1 cellular context compared by ENCODE assay signal in genomic region chr14:34982421-34983147, GRCh38.
TF ChIP-seq lines count a peak whose summit lies in the region.

Gene SRP54, plus strand, starts transcription at chr14:34982992. Its CDS starts 13,718 bp downstream, at chr14:34996710.

TF ChIP-seq in K562, 482 proteins besides CTCF, POLR2A, EP300 and RAD21 (continued from another document and continues in another):
- TF ChIP-seq ZNF280A (IDR thresholded peaks at IDR 0.05; ENCODE audit: low read depth, partially characterized antibody) (no peak), MBD2 (IDR thresholded peaks at IDR 0.05; ENCODE audit: borderline replicate concordance, low read depth) (peak; percentile 65; the same call in 1 of the 2 replicates), PKNOX1 (IDR thresholded peaks at IDR 0.05) (peak; percentile 80), MTA1 (IDR thresholded peaks at IDR 0.05; ENCODE audit: borderline replicate concordance) (no peak), THRA (IDR thresholded peaks at IDR 0.05) (no peak), E2F6 (IDR thresholded peaks at IDR 0.05; ENCODE audit: borderline replicate concordance in 1 of 2, extremely low read depth in 1 of 2, insufficient read depth in 1 of 2, insufficient read length in 1 of 2, low read depth in 1 of 2, low read length in 1 of 2, poor library complexity in 1 of 2, severe bottlenecking in 1 of 2) (peak; percentile 43 to 82), GABPA (tag; conservative IDR thresholded peaks at IDR 0.05; ENCODE audit: low read depth) (peak; percentile 98), EP400 (IDR thresholded peaks at IDR 0.05) (peak; percentile 97), ARNT (IDR thresholded peaks at IDR 0.05) (0 out of 4 replicates have a peak, but pooled peaks of 1 of the 2 experiments have one; percentile 66), GATAD2B (IDR thresholded peaks at IDR 0.05; ENCODE audit: borderline replicate concordance) (no peak), XRCC3 (IDR thresholded peaks at IDR 0.05) (no peak), MAX (CRISPR knock-in tag; IDR thresholded peaks at IDR 0.05) (peak; percentile 70), RBBP5 (IDR thresholded peaks at IDR 0.05; ENCODE audit: borderline replicate concordance, insufficient read depth, low read length, poor library complexity, severe bottlenecking) (no peak), HMG20B (CRISPR knock-in tag; IDR thresholded peaks at IDR 0.05) (no peak), USF1 (CRISPR knock-in tag; IDR thresholded peaks at IDR 0.05) (peak; percentile 88), ZNF146 (CRISPR knock-in tag; IDR thresholded peaks at IDR 0.05; ENCODE audit: unreplicated experiment) (no peak), MNT (conservative IDR thresholded peaks at IDR 0.05) (peak; percentile 94 to 97), HDAC2 (IDR thresholded peaks at IDR 0.05) (peak; percentile 73; the same call in 1 of the 2 replicates), JUND (IDR thresholded peaks at IDR 0.05; ENCODE audit: borderline replicate concordance, low read depth, low read length) (peak; percentile 22; the same call in 1 of the 2 replicates), JUND (tag; IDR thresholded peaks at IDR 0.05; ENCODE audit: borderline replicate concordance, low read depth, low read length) (peak; percentile 10; the same call in 2 of the 3 replicates), PHB2 (IDR thresholded peaks at IDR 0.05; ENCODE audit: low read depth) (no peak), ATF1 (CRISPR knock-in tag; IDR thresholded peaks at IDR 0.05) (no peak), ATF1 (tag; IDR thresholded peaks at IDR 0.05) (peak; percentile 95), HCFC1 (IDR thresholded peaks at IDR 0.05; ENCODE audit: low read depth, low read length) (peak; percentile 54; the same call in 1 of the 2 replicates), MECOM (CRISPR knock-in tag; IDR thresholded peaks at IDR 0.05) (no peak), ATF2 (CRISPR knock-in tag; IDR thresholded peaks at IDR 0.05) (0 out of 2 replicates have a peak, but pooled peaks have one; percentile 16), ZNF318 (IDR thresholded peaks at IDR 0.05; ENCODE audit: borderline replicate concordance in 1 of 2, low read depth in 1 of 2) (peak in 1 of 2 experiments; percentile 69; a peak in 1 of 4 replicates), USF2 (CRISPR knock-in tag; IDR thresholded peaks at IDR 0.05) (peak; percentile 60), JUN (IDR thresholded peaks at IDR 0.05; ENCODE audit: borderline replicate concordance, low read depth, low read length) (peak; percentile 47; the same call in 1 of the 2 replicates), JUN (CRISPR knock-in tag; IDR thresholded peaks at IDR 0.05; ENCODE audit: borderline replicate concordance) (no peak; the same call in 1 of the 2 replicates), ZNF444 (CRISPR knock-in tag; IDR thresholded peaks at IDR 0.05) (no peak), PHF20 (IDR thresholded peaks at IDR 0.05; ENCODE audit: partially characterized antibody) (peak; percentile 55)
